21 cellular contexts compared by ENCODE assay signal in genomic region chr1:189607477-189608096, GRCh38.
DNase-seq lines count a peak whose midpoint lies in the region; ATAC-seq, FAIRE-seq and TF ChIP-seq lines count a peak whose summit lies in the region.
"Had no signal": no experiment of that assay in that cellular context is flagged by ENCODE, and none has a peak within 500 bp of the region (broad histone marks: within the 10 kb centered on the region; RNA-seq: fewer than 3 reads in every experiment).

No MANE protein-coding gene starts in this region.

- TF ChIP-seq RAD21 in IMR-90 (IDR thresholded peaks at IDR 0.05; ENCODE audit: low read length), result no peak

- H3K27ac ChIP-seq in IMR-90 (ENCODE audit: insufficient read depth, low read length) (no peak overlapping the region), foreskin keratinocyte (no peak overlapping the region), colonic mucosa (no peak overlapping the region)
- H3K27ac ChIP-seq: SK-N-MC had no signal

- no peak overlapping the region for H2AK9ac ChIP-seq in IMR-90 (replicated peaks; ENCODE audit: low read depth, low read length, poor library complexity)

- H3K18ac ChIP-seq in IMR-90 (ENCODE audit: low read depth, low read length), result no peak overlapping the region

- H3K4me3 ChIP-seq in IMR-90 (ENCODE audit: insufficient read depth, low read depth, low read length) (no peak overlapping the region), colonic mucosa (no peak overlapping the region)
- H3K4me3 ChIP-seq: MG63, SK-N-MC had no signal

- peak overlapping the region; percentile 54; the same call in 1 of the 2 replicates for H2BK20ac ChIP-seq in IMR-90 (ENCODE audit: low read depth, low read length)

- no peak overlapping the region for H3K56ac ChIP-seq in IMR-90 (ENCODE audit: extremely low read depth, insufficient read depth, low read length)

- H3K4me3 Mint-ChIP-seq in type B pancreatic cell, result no peak overlapping the region
- H3K4me3 Mint-ChIP-seq: CD8-positive, alpha-beta T cell had no signal

- no peaks in the 10 kb centered on the region for H3K79me1 ChIP-seq in IMR-90 (ENCODE audit: low read depth in 1 of 2, low read length in 2 of 2)

- H3K9me3 ChIP-seq in IMR-90 (ENCODE audit: control insufficient read depth, insufficient read depth, low read length) (no peaks in the 10 kb centered on the region), colonic mucosa (no peaks in the 10 kb centered on the region)

- no peak overlapping the region for H3K4me2 ChIP-seq in IMR-90 (ENCODE audit: low read depth, low read length)

- H3K9me3 Mint-ChIP-seq in type B pancreatic cell, result no peaks in the 10 kb centered on the region

- FAIRE-seq in TTC549 (lab: Jason Lieb, UNC), result peak; percentile 60
- FAIRE-seq: GM19239 had no signal

- H3K4ac ChIP-seq in IMR-90 (ENCODE audit: low read depth, low read length), result no peak overlapping the region

- H3K36me3 ChIP-seq in IMR-90 (ENCODE audit: control insufficient read depth, insufficient read depth, low read length) (no peaks in the 10 kb centered on the region), colonic mucosa (no peaks in the 10 kb centered on the region)
- H3K36me3 ChIP-seq: MG63 had no signal

- no peak overlapping the region for H3K14ac ChIP-seq in IMR-90 (replicated peaks; ENCODE audit: low read depth, low read length)

- H2BK5ac ChIP-seq in IMR-90 (ENCODE audit: low read depth, low read length, poor library complexity, severe bottlenecking), result no peak overlapping the region

- no peak for TF ChIP-seq POLR2A in IMR-90 (IDR thresholded peaks at IDR 0.05; ENCODE audit: low read depth, low read length)

- H4K20me1 ChIP-seq in IMR-90 (ENCODE audit: insufficient read depth, low read length), result no peaks in the 10 kb centered on the region

- H2BK15ac ChIP-seq in IMR-90 (ENCODE audit: low read depth, low read length), result peak overlapping the region; percentile 59; the same call in 1 of the 3 replicates

- peak; percentile 38 for DNase-seq in DMS53 (lab: John Stamatoyannopoulos, UW)
- no peak for DNase-seq in IMR-90
- DNase-seq in renal cortical epithelial cell (ENCODE audit: low read depth), result peak; percentile 16
- no peak for DNase-seq in foreskin keratinocyte
- DNase-seq in colonic mucosa, result no peak
- DNase-seq in type B pancreatic cell (ENCODE audit: extremely low spot score, unreplicated experiment), result no peak
- DNase-seq: C1 segment of cervical spinal cord; CD8-positive, alpha-beta T cell; DMS79; H7; Kasumi-1; NCI-H1417; NCI-H1694 treated with DMSO at 0.1 percent for 48 hours; NCI-H2081 treated with DMSO at 0.1 percent for 48 hours; NCI-H446; NCI-H526; SHP77 treated with DMSO at 0.1 percent for 48 hours had no signal

- in situ Hi-C loops in IMR-90 (cut with MboI; ENCODE audit: low sequenced_read_pairs), result no loop called here

- no CpG with 5 or more reads among the region's 1 CpG for WGBS in IMR-90 (ENCODE audit: extremely low coverage in 2 of 2, insufficient read length in 1 of 2), 2 experiments

- ATAC-seq in IMR-90 (ENCODE audit: low read depth) (peak; percentile 35; the same call in 1 of the 2 replicates), foreskin keratinocyte (no peak)
- ATAC-seq: CD8-positive, alpha-beta T cell had no signal

- peak overlapping the region in 1 of 2 experiments; percentile 48; a peak in 1 of 4 replicates for H4K8ac ChIP-seq in IMR-90 (ENCODE audit: low read depth in 2 of 2, low read length in 2 of 2)

- CTCF ChIA-PET in IMR-90 (lab: Yijun Ruan, JAX), result no interaction called here

- no peak overlapping the region for H3K27ac Mint-ChIP-seq in type B pancreatic cell
- H3K27ac Mint-ChIP-seq: CD8-positive, alpha-beta T cell had no signal

- H4K5ac ChIP-seq in IMR-90 (ENCODE audit: low read depth, low read length), result no peak overlapping the region

- intact Hi-C loops in IMR-90 (cut with micrococcal nuclease) (no loop called here), colonic mucosa (cut with DNase I) (no loop called here)

- H3K36me3 Mint-ChIP-seq in type B pancreatic cell, result no peaks in the 10 kb centered on the region
- H3K36me3 Mint-ChIP-seq: CD8-positive, alpha-beta T cell had no signal

- no peaks in the 10 kb centered on the region for H3K9me1 ChIP-seq in IMR-90 (ENCODE audit: insufficient read depth, low read length)

- POLR2A ChIA-PET in IMR-90 (lab: Charles Lee; ENCODE audit: unreplicated experiment), result no interaction called here

- H3K23ac ChIP-seq in IMR-90 (ENCODE audit: low read depth, low read length), result no peak overlapping the region

- no peak overlapping the region for H3K9ac ChIP-seq in IMR-90 (ENCODE audit: low read depth, low read length)
- H3K9ac ChIP-seq in colonic mucosa (ENCODE audit: low read depth in 2 of 2, low read length in 2 of 2), result no peak overlapping the region

- no peak overlapping the region for H4K91ac ChIP-seq in IMR-90 (ENCODE audit: insufficient read depth, low read depth, low read length)

- H3K27me3 Mint-ChIP-seq in type B pancreatic cell, result no peaks in the 10 kb centered on the region

- H2AK5ac ChIP-seq in IMR-90 (ENCODE audit: low read depth, low read length), result no peak overlapping the region

- 0 out of 2 replicates have a peak overlapping the region, but pooled peaks have one; percentile 52 for H2BK120ac ChIP-seq in IMR-90 (ENCODE audit: low read depth, low read length)

- H3K4me1 ChIP-seq in IMR-90 (ENCODE audit: control insufficient read depth, insufficient read depth, low read length), result no peaks in the 10 kb centered on the region
- H3K4me1 ChIP-seq in foreskin keratinocyte, result peaks cover 6% of the 10 kb centered on the region
- H3K4me1 ChIP-seq in colonic mucosa, result no peaks in the 10 kb centered on the region

- no peak overlapping the region for H2AFZ ChIP-seq in IMR-90 (replicated peaks; ENCODE audit: low read length, poor library complexity)

- no TSS peak for BruUV-seq in IMR-90 (replicated peaks; lab: Mats Ljungman, UMichigan)

- no peaks in the 10 kb centered on the region for H3K4me1 Mint-ChIP-seq in type B pancreatic cell (ENCODE audit: unreplicated experiment)

- H3K27me3 ChIP-seq in IMR-90 (ENCODE audit: control insufficient read depth, insufficient read depth, low read length) (no peaks in the 10 kb centered on the region), foreskin keratinocyte (no peaks in the 10 kb centered on the region), colonic mucosa (no peaks in the 10 kb centered on the region)
- H3K27me3 ChIP-seq: MG63 had no signal

- dilution Hi-C loops in IMR-90 (cut with HindIII; ENCODE audit: low sequenced_read_pairs, unreplicated experiment), result no loop called here

- no peak for TF ChIP-seq CTCF in IMR-90 (conservative IDR thresholded peaks at IDR 0.05; ENCODE audit: low read depth, low read length)
- TF ChIP-seq CTCF in foreskin keratinocyte (conservative IDR thresholded peaks at IDR 0.05), result no peak
- TF ChIP-seq CTCF in colonic mucosa (IDR thresholded peaks at IDR 0.05), result no peak
- TF ChIP-seq CTCF in type B pancreatic cell (conservative IDR thresholded peaks at IDR 0.05), result no peak

TF ChIP-seq in IMR-90, 13 proteins besides CTCF, POLR2A, EP300 and RAD21:
- TF ChIP-seq USF2 (IDR thresholded peaks at IDR 0.05; ENCODE audit: low read depth, low read length) (no peak), ELK1 (IDR thresholded peaks at IDR 0.05; ENCODE audit: borderline replicate concordance, low read depth, low read length) (no peak), SMC3 (IDR thresholded peaks at IDR 0.05; ENCODE audit: low read depth, low read length) (no peak), MXI1 (IDR thresholded peaks at IDR 0.05; ENCODE audit: borderline replicate concordance, low read depth, low read length) (no peak), BHLHE40 (IDR thresholded peaks at IDR 0.05; ENCODE audit: low read depth, low read length) (no peak), CHD1 (IDR thresholded peaks at IDR 0.05; ENCODE audit: low read depth, low read length) (no peak), CEBPB (IDR thresholded peaks at IDR 0.05; ENCODE audit: low read depth, low read length) (no peak), MAFK (IDR thresholded peaks at IDR 0.05; ENCODE audit: low read depth, low read length) (no peak), RCOR1 (IDR thresholded peaks at IDR 0.05; ENCODE audit: insufficient replicate concordance, low read length) (no peak)
TF ChIP-seq in IMR-90: peak in this region for 0.

Comparison
In these comparisons a context has a peak if more than half of its experiments do, and no peak if none do; other contexts are left out.
1. DNase-seq: peak in DMS53 (single experiment) and renal cortical epithelial cell (single experiment); none in IMR-90 (single experiment), foreskin keratinocyte (0 of 2), colonic mucosa (single experiment) and type B pancreatic cell (single experiment).